ENCODE assay signal across 8 cellular contexts in the genomic region with DNA sequence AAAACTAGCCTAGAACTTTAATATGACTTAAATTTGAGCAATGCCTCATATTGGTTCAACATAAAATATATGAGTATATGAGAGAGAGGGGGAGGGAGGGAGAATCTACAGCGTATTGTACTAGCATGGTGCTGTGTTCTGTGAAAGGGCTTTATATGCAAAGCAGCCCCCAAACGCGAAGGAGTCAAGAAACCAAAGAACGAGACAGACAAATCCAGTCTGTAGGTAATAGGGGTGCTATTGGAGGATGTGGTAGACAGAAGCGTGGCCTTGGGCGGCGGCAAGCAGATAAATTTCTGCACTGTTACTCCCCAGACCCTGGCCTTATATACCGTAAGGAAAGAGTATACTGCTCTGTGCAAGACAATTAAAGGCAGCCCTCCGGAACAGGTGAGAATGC. TPM values are rescaled to one million over a fixed set of nuclear protein-coding genes. Genes with fewer than 3 reads are reported as not detected.
A peak's percentile ranks its signal among the peaks of the same experiment; 100 is the strongest.
DNase-seq lines count a peak whose midpoint lies in the region; ATAC-seq and TF ChIP-seq lines count a peak whose summit lies in the region.

No MANE protein-coding gene starts in this region.

- no peaks in the 10 kb centered on the region for H3K9me3 ChIP-seq in BE2C
- H3K9me3 ChIP-seq in Karpas-422 (ENCODE audit: low read length) = no peaks in the 10 kb centered on the region
- no peaks in the 10 kb centered on the region for H3K9me3 ChIP-seq in neutrophil

- H2AFZ ChIP-seq in Karpas-422 (ENCODE audit: low read length) = peak overlapping the region; percentile 76

- no peaks in the 10 kb centered on the region for H4K20me1 ChIP-seq in Karpas-422 (ENCODE audit: insufficient read depth, low read depth, low read length)

- H3K36me3 ChIP-seq in BE2C = no peaks in the 10 kb centered on the region
- H3K36me3 ChIP-seq in Karpas-422 (ENCODE audit: insufficient read depth, low read length) = peaks cover 7% of the 10 kb centered on the region; the same call in 1 of the 2 replicates
- no peaks in the 10 kb centered on the region for H3K36me3 ChIP-seq in neutrophil

- peaks cover 24% of the 10 kb centered on the region for H3K79me2 ChIP-seq in Karpas-422 (ENCODE audit: low read length)

- H3K4me3 ChIP-seq in BE2C (ENCODE audit: low read depth, low read length) (peak overlapping the region; percentile 87), Karpas-422 (ENCODE audit: low read length) (peak overlapping the region; percentile 77), dorsolateral prefrontal cortex (peak overlapping the region; percentile 55 to 98 (median 89)), neutrophil (ENCODE audit: low read depth in 1 of 2, low read length in 1 of 2) (peak overlapping the region; percentile 86 to 90)

- H3K4me1 ChIP-seq in BE2C (no peaks in the 10 kb centered on the region), Karpas-422 (ENCODE audit: low read length) (peaks cover 24% of the 10 kb centered on the region), neutrophil (ENCODE audit: control insufficient read depth in 1 of 2, insufficient read depth in 1 of 2, low read depth in 1 of 2, low read length in 1 of 2) (peaks cover 8 to 16% of the 10 kb centered on the region in 2 experiments)

- H3K27me3 ChIP-seq in BE2C (no peaks in the 10 kb centered on the region), Karpas-422 (ENCODE audit: low read length) (no peaks in the 10 kb centered on the region), dorsolateral prefrontal cortex (no peaks in the 10 kb centered on the region), neutrophil (peaks cover 48% of the 10 kb centered on the region)

- DNase-seq in BE2C = no peak
- peak; percentile 79 for DNase-seq in Karpas-422
- no peak for DNase-seq in dorsolateral prefrontal cortex
- DNase-seq in posterior vena cava (ENCODE audit: low spot score) = no peak
- DNase-seq in SIG-M5 (lab: John Stamatoyannopoulos, UW) = no peak
- DNase-seq in activated effector memory CD4-positive, alpha-beta T cell treated with Interleukin-2 at 50 U/mL for 16 hours = no peak

- TF ChIP-seq CTCF in BE2C (IDR thresholded peaks at IDR 0.05; ENCODE audit: low read depth, low read length) (no peak), dorsolateral prefrontal cortex (IDR thresholded peaks at IDR 0.05 in 54 of 56, conservative IDR thresholded peaks at IDR 0.05 in 2 of 56; ENCODE audit: low read depth in 1 of 56, partially characterized antibody in 56 of 56) (no peak), neutrophil (IDR thresholded peaks at IDR 0.05) (no peak)

- H3K9ac ChIP-seq in Karpas-422 (ENCODE audit: low read length) = peak overlapping the region; percentile 79

- peak overlapping the region; percentile 90 for H3K4me2 ChIP-seq in Karpas-422 (ENCODE audit: low read depth, low read length, poor library complexity, severe bottlenecking)

- intact Hi-C loops in dorsolateral prefrontal cortex (cut with DNase I) (loop anchor here in 1 of 2 donors (5.0 kb wide), 2 partner anchors 90 to 105 kb away; partner anchors contain the start of gene EXOSC9), posterior vena cava (cut with DNase I) (no loop called here)

- H3K27ac ChIP-seq in Karpas-422 (ENCODE audit: low read length) = no peak overlapping the region
- H3K27ac ChIP-seq in dorsolateral prefrontal cortex = peak overlapping the region in 49 of 59 donors; percentile 50 to 98 (median 89)
- H3K27ac ChIP-seq in neutrophil = peak overlapping the region; percentile 84

- no peaks in the 10 kb centered on the region for H3K9me2 ChIP-seq in Karpas-422 (replicated peaks; ENCODE audit: insufficient read depth, low read length)

- peak; percentile 26 for ATAC-seq in GM21360 (IDR thresholded peaks at IDR 0.05; ENCODE audit: unreplicated experiment)

RNA-seq across cellular contexts. Expression of gene ANXA5, which starts 0.8 kb away (rescaled TPM):
- 58.4 TPM for polyA plus RNA-seq in BE2C (2012; ENCODE audit: insufficient read depth, insufficient read length, low read depth)
- 67.2 and 89.5 TPM in 2 replicates for total RNA-seq in Karpas-422 (2014; rRNA removed; shearing (Covaris generic); ENCODE audit: low replicate concordance)
- total RNA-seq in dorsolateral prefrontal cortex (100 to 1,000 TPM in 23 of 120 experiments, 10 to 100 TPM in 97; 48.4 to 141 (median 84.7) TPM), posterior vena cava (100 to 1,000 TPM; 346 to 547 TPM)
